8 cellular contexts compared by ENCODE assay signal in the genomic region with DNA sequence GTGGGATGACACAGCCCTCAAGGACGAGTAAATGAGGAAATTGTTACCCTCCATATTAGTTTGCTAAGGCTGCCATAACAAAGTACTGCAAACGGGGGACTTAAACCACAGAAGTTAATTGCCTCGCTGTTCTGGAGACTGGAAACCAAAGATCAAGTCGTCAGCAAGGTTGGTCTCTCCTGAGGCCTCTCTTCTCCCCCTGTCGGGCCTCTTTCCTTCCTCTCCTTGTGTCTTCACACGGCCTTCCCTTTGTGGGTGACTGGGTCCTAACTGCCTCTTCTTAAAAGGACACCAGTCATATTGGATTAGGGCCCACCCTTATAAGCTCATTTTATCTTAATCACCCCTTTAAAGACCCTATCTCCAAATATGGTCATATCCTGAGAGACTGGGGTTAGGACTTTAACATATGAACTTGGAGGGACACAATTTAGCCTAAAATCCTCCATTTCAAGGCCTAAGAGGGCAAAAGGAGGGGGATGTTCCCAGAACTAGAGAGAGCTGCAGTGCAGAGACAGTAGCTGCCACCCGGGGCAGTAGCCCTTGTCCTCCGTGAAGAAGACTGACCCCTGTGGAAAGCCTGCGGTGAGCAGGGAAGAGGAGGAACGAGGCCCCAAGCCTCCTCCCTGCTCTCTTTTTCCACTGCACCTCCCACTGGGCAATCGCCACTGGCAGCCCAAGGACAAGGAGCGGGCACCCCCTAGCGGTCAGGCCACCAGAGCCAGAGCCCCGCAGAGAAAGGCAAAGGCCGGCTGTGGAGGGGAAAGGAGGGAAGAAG. TPM values are rescaled to one million over a fixed set of nuclear protein-coding genes. Genes with fewer than 3 reads are reported as not detected.
DNase-seq lines count a peak whose midpoint lies in the region; ATAC-seq, FAIRE-seq and TF ChIP-seq lines count a peak whose summit lies in the region.

No MANE protein-coding gene starts in this region.

- intact Hi-C loops in GM12878 (cut with micrococcal nuclease; ENCODE audit: unreplicated experiment) (loop anchor here (1.0 to 5.0 kb wide), 4 partner anchors 53 to 1049 kb away; no protein-coding TSS in a partner anchor), spleen (cut with DNase I; ENCODE audit: low total_unique reads) (no loop called here)

- H3K4me1 ChIP-seq in HEK293 (ENCODE audit: control insufficient read depth, insufficient read depth, low read length), result peaks cover 3% of the 10 kb centered on the region; the same call in 1 of the 2 replicates
- H3K4me1 ChIP-seq in GM12878 (ENCODE audit: control insufficient read depth, insufficient read depth, low read length), result peaks cover 5% of the 10 kb centered on the region
- peaks cover 7% of the 10 kb centered on the region for H3K4me1 ChIP-seq in iPS-15b (ENCODE audit: control insufficient read depth, insufficient read depth, low read length)
- H3K4me1 ChIP-seq in spleen, result peaks cover 0 to 13% (median 10%) of the 10 kb centered on the region in 6 donors

- POLR2A ChIA-PET in HEK293 (lab: Yijun Ruan, JAX) (interaction anchor here (1.0 kb wide), 1 partner anchor 53 kb away, joined by 3 read pairs; the partner anchor contains the start of genes FASTKD3 and MTRR), GM12878 (lab: Charles Lee) (no interaction called here)

- H3K9me3 ChIP-seq in HEK293 (ENCODE audit: control insufficient read depth, insufficient read depth, low read depth, low read length) (no peaks in the 10 kb centered on the region), MG63 (no peaks in the 10 kb centered on the region), GM12878 (replicated peaks; ENCODE audit: control insufficient read depth, insufficient read depth, low read length) (no peaks in the 10 kb centered on the region; the same call in 2 of the 3 replicates), iPS-15b (ENCODE audit: control insufficient read depth, insufficient read depth, low read length) (no peaks in the 10 kb centered on the region), spleen (no peaks in the 10 kb centered on the region)

- TF ChIP-seq CTCF in GM12865 (IDR thresholded peaks at IDR 0.05; ENCODE audit: insufficient read depth, low read depth, low read length, missing control alignments), result peak; percentile 94
- TF ChIP-seq CTCF in HEK293 (tag by site-specific recombination; IDR thresholded peaks at IDR 0.05), result peak; percentile 95
- peak; percentile 97 to 99 (median 97) for TF ChIP-seq CTCF in GM12878 (IDR thresholded peaks at IDR 0.05 in 2 of 3, conservative IDR thresholded peaks at IDR 0.05 in 1 of 3; ENCODE audit: control insufficient read depth in 2 of 3, extremely low read depth in 1 of 3, insufficient read depth in 1 of 3, low read depth in 3 of 3, low read length in 3 of 3)
- TF ChIP-seq CTCF in spleen (IDR thresholded peaks at IDR 0.05 in 8 of 11, conservative IDR thresholded peaks at IDR 0.05 in 3 of 11), result peak; percentile 40 to 83 (median 70)

- RAD21 ChIA-PET in GM12878 (lab: Charles Lee; ENCODE audit: unreplicated experiment), result interaction anchor here (1.0 to 4.9 kb wide), 6 partner anchors 21 to 555 kb away, joined by 3 to 32 read pairs (median 5); no protein-coding TSS in a partner anchor

- no peak for TF ChIP-seq POLR2A in GM12878 (IDR thresholded peaks at IDR 0.05; ENCODE audit: low read depth, low read length)
- TF ChIP-seq POLR2A in spleen (IDR thresholded peaks at IDR 0.05), result no peak

- SMC1A ChIA-PET in GM12878 (lab: Charles Lee; ENCODE audit: uncharacterized antibody, unreplicated experiment), result interaction anchor here (0.6 to 2.1 kb wide), 8 partner anchors 9 to 555 kb away, joined by 3 to 8 read pairs (median 3); no protein-coding TSS in a partner anchor

- CTCF ChIA-PET in HEK293 (lab: Yijun Ruan, JAX) (interaction anchor here (0.6 to 5.2 kb wide), 46 partner anchors 9 to 1608 kb away, joined by 3 to 46 read pairs (median 4); partner anchors contain the start of gene CFAP90), GM12878 (lab: Yijun Ruan, JAX) (interaction anchor here (0.5 to 5.3 kb wide), 16 partner anchors 11 to 878 kb away, joined by 3 to 39 read pairs (median 5); no protein-coding TSS in a partner anchor)

- WGBS in GM12878 (ENCODE audit: insufficient coverage, insufficient replicate concordance, low lambda C conversion rate, missing lambda C conversion rate), result 7% methylated on average over 10 of the region's 15 CpGs
- WGBS in spleen, 5 donors, result 9 to 20% (median 10%) methylated on average over 10 to 15 of the region's 15 CpGs

- no peaks in the 10 kb centered on the region for H3K79me2 ChIP-seq in GM12878 (ENCODE audit: control insufficient read depth, insufficient read depth, low read length)

- H2AFZ ChIP-seq in GM12878 (ENCODE audit: control insufficient read depth, low read depth, low read length), result peak overlapping the region; percentile 83

- H3K27ac ChIP-seq in HEK293 (ENCODE audit: extremely low read depth, low read depth, low read length), result no peak overlapping the region
- H3K27ac ChIP-seq in GM12878 (ENCODE audit: control insufficient read depth, insufficient read depth), result no peak overlapping the region
- no peak overlapping the region for H3K27ac ChIP-seq in spleen

- H4K20me1 ChIP-seq in GM12878 (ENCODE audit: control insufficient read depth, insufficient read depth), result no peaks in the 10 kb centered on the region

- H3K4me3 ChIP-seq in GM12865 (ENCODE audit: low read depth, low read length) (no peak overlapping the region), HEK293 (ENCODE audit: low read depth, low read length) (no peak overlapping the region), MG63 (no peak overlapping the region), GM12878 (no peak overlapping the region), iPS-15b (ENCODE audit: low read depth, low read length) (peak overlapping the region; percentile 39), spleen (no peak overlapping the region)

- TF ChIP-seq EP300 in GM12878 (IDR thresholded peaks at IDR 0.05; ENCODE audit: borderline replicate concordance in 1 of 2, control insufficient read depth in 1 of 2, low read depth in 2 of 2, low read length in 2 of 2), result no peak

- in situ Hi-C loops in GM12878 (cut with MboI), result no loop called here

- FAIRE-seq in GM12878 (lab: Jason Lieb, UNC), result no peak

- peak; percentile 99 for ATAC-seq in GM12878

- peak; percentile 74 for DNase-seq in GM12865 (ENCODE audit: low read depth)
- DNase-seq in MG63, result peak; percentile 71
- peak; percentile 52 for DNase-seq in T-helper 9 cell
- peak; percentile 20 for DNase-seq in GM12878 (ENCODE audit: low read depth, low spot score)
- DNase-seq in spleen, result peak; percentile 90
- no peak for DNase-seq in NCI-H345 (lab: John Stamatoyannopoulos, UW)

- no peaks in the 10 kb centered on the region for H3K36me3 ChIP-seq in HEK293 (ENCODE audit: control insufficient read depth in 2 of 2, insufficient read depth in 1 of 2, low read length in 2 of 2)
- H3K36me3 ChIP-seq in MG63, result no peaks in the 10 kb centered on the region
- no peaks in the 10 kb centered on the region for H3K36me3 ChIP-seq in GM12878 (ENCODE audit: control insufficient read depth in 2 of 2, insufficient read depth in 2 of 2, low read length in 1 of 2)
- no peaks in the 10 kb centered on the region for H3K36me3 ChIP-seq in iPS-15b (ENCODE audit: control insufficient read depth, insufficient read depth, low read length)
- no peaks in the 10 kb centered on the region for H3K36me3 ChIP-seq in spleen

- no peak overlapping the region for H3K4me2 ChIP-seq in GM12878 (ENCODE audit: control insufficient read depth, insufficient read depth)

- TF ChIP-seq RAD21 in GM12878 (IDR thresholded peaks at IDR 0.05; ENCODE audit: insufficient read depth, low read depth, low read length), result peak; percentile 94

- H3K27me3 ChIP-seq in MG63, result peaks cover 10% of the 10 kb centered on the region; the same call in 1 of the 2 replicates
- no peaks in the 10 kb centered on the region; a peak in 1 of 4 replicates for H3K27me3 ChIP-seq in GM12878 (replicated peaks in 1 of 2; ENCODE audit: control insufficient read depth in 2 of 2, insufficient read depth in 2 of 2, low read length in 1 of 2)
- H3K27me3 ChIP-seq in iPS-15b (ENCODE audit: control insufficient read depth, insufficient read depth, low read length), result no peaks in the 10 kb centered on the region
- H3K27me3 ChIP-seq in spleen (replicated peaks in 1 of 7), result peaks cover 0 to 28% (median 6%) of the 10 kb centered on the region in 7 donors

- no TSS peak for BruUV-seq in GM12878 (replicated peaks; lab: Mats Ljungman, UMichigan)

- H3K9ac ChIP-seq in GM12878 (ENCODE audit: control insufficient read depth, insufficient read depth, low read length) (no peak overlapping the region), iPS-15b (ENCODE audit: low read depth, low read length) (no peak overlapping the region)

RNA-seq across cellular contexts. Expression of gene CFAP90, which starts 35.0 kb away (rescaled TPM):
- total RNA-seq in MG63 (2014; rRNA removed; shearing (Covaris generic); ENCODE audit: low replicate concordance), result not detected in 2 replicates
- not detected in 2 replicates for total RNA-seq in GM12878 (2013; cell fraction: nucleolus; rRNA removed)
- total RNA-seq in GM12878 (2014; rRNA removed) (not detected in 2 replicates), GM12878 (2014; rRNA removed; fragmentation: Illumina TruSeq; extraction: Trizol) (not detected in 2 replicates), GM12878 (2021) (not detected in 2 replicates), spleen (under 1 TPM in 1 of 7 donors, not detected in 6; 0.60 TPM)
- not detected for polyA plus RNA-seq in GM12878 (2011; ENCODE audit: low read depth)
- polyA plus RNA-seq in GM12878 (2011; rRNA removed) (not detected in 2 replicates), GM12878 (2014; fragmentation: Illumina TruSeq; extraction: Trizol) (not detected in 2 replicates), GM12878 (2014; fragmentation: Nextera tagmentation; extraction: Ambion mirVana) (not detected), GM12878 (2014; rRNA removed) (not detected in 2 replicates), GM12878 (2016; fragmentation: Nextera tagmentation; extraction: Ambion mirVana) (not detected), spleen (under 1 TPM in 2 of 3 donors, not detected in 1; 0.17 to 0.27 TPM)
- polyA plus RNA-seq in GM12878 (2011; cell fraction: cytosol; rRNA removed), result not detected in 2 replicates
- not detected in 2 replicates for polyA plus RNA-seq in GM12878 (2011; cell fraction: nucleus; rRNA removed)
- not detected in 2 replicates for polyA plus RNA-seq in GM12878 (2012)
- not detected in 2 replicates for polyA minus RNA-seq in GM12878 (2011; rRNA and poly(A)+ RNA removed)
- polyA minus RNA-seq in GM12878 (2011; cell fraction: cytosol; rRNA and poly(A)+ RNA removed), result not detected in 2 replicates
- polyA minus RNA-seq in GM12878 (2011; cell fraction: nucleus; rRNA and poly(A)+ RNA removed), result not detected in 2 replicates

RNA-seq across cellular contexts. Expression of gene FASTKD3, which starts 52.9 kb away (rescaled TPM):
- 16.0 and 42.9 TPM in 2 replicates for total RNA-seq in MG63 (2014; rRNA removed; shearing (Covaris generic); ENCODE audit: low replicate concordance)
- 35.2 and 43.6 TPM in 2 replicates for total RNA-seq in GM12878 (2013; cell fraction: nucleolus; rRNA removed)
- total RNA-seq in GM12878 (2014; rRNA removed) (14.1 and 19.3 TPM in 2 replicates), GM12878 (2014; rRNA removed; fragmentation: Illumina TruSeq; extraction: Trizol) (24.4 and 25.7 TPM in 2 replicates), GM12878 (2021) (11.9 and 12.1 TPM in 2 replicates), spleen (10 to 100 TPM in 3 of 7 donors, 1 to 10 TPM in 4; 8.6 to 19.1 (median 9.8) TPM)
- 11.1 TPM for polyA plus RNA-seq in GM12878 (2011; ENCODE audit: low read depth)
- polyA plus RNA-seq in GM12878 (2011; rRNA removed) (19.9 and 32.8 TPM in 2 replicates), GM12878 (2014; fragmentation: Illumina TruSeq; extraction: Trizol) (30.2 and 49.0 TPM in 2 replicates), GM12878 (2014; fragmentation: Nextera tagmentation; extraction: Ambion mirVana) (10 to 100 TPM; 42.6 to 59.6 TPM), GM12878 (2014; rRNA removed) (15.7 and 24.9 TPM in 2 replicates), GM12878 (2016; fragmentation: Nextera tagmentation; extraction: Ambion mirVana) (10 to 100 TPM; 24.3 to 27.7 TPM), spleen (10 to 100 TPM; 13.9 to 18.2 (median 16.8) TPM)
- 8.6 and 8.9 TPM in 2 replicates for polyA plus RNA-seq in GM12878 (2011; cell fraction: cytosol; rRNA removed)
- polyA plus RNA-seq in GM12878 (2011; cell fraction: nucleus; rRNA removed), result 23.0 and 26.3 TPM in 2 replicates
- polyA plus RNA-seq in GM12878 (2012), result 10.7 and 11.2 TPM in 2 replicates
- polyA minus RNA-seq in GM12878 (2011; rRNA and poly(A)+ RNA removed), result 9.1 and 9.4 TPM in 2 replicates
- 2.3 and 4.8 TPM in 2 replicates for polyA minus RNA-seq in GM12878 (2011; cell fraction: cytosol; rRNA and poly(A)+ RNA removed)
- polyA minus RNA-seq in GM12878 (2011; cell fraction: nucleus; rRNA and poly(A)+ RNA removed), result 11.4 and 14.8 TPM in 2 replicates

RNA-seq across cellular contexts. Expression of gene MTRR, which starts 53.0 kb away (rescaled TPM):
- 60.8 and 74.4 TPM in 2 replicates for total RNA-seq in MG63 (2014; rRNA removed; shearing (Covaris generic); ENCODE audit: low replicate concordance)
- 175 and 197 TPM in 2 replicates for total RNA-seq in GM12878 (2013; cell fraction: nucleolus; rRNA removed)
- total RNA-seq in GM12878 (2014; rRNA removed), result 32.5 and 46.3 TPM in 2 replicates
- 34.5 and 36.9 TPM in 2 replicates for total RNA-seq in GM12878 (2014; rRNA removed; fragmentation: Illumina TruSeq; extraction: Trizol)
- total RNA-seq in GM12878 (2021), result 44.7 and 47.9 TPM in 2 replicates
- 28.6 TPM for polyA plus RNA-seq in GM12878 (2011; ENCODE audit: low read depth)
- polyA plus RNA-seq in GM12878 (2011; rRNA removed), result 67.1 and 76.9 TPM in 2 replicates
- 46.2 and 59.2 TPM in 2 replicates for polyA plus RNA-seq in GM12878 (2011; cell fraction: cytosol; rRNA removed)
- 120 and 133 TPM in 2 replicates for polyA plus RNA-seq in GM12878 (2011; cell fraction: nucleus; rRNA removed)
- polyA plus RNA-seq in GM12878 (2012), result 23.6 and 26.3 TPM in 2 replicates
- 55.4 and 70.2 TPM in 2 replicates for polyA plus RNA-seq in GM12878 (2014; fragmentation: Illumina TruSeq; extraction: Trizol)
- polyA plus RNA-seq in GM12878 (2014; fragmentation: Nextera tagmentation; extraction: Ambion mirVana), result 10 to 100 TPM; 13.8 to 18.2 TPM
- polyA plus RNA-seq in GM12878 (2014; rRNA removed), result 38.3 and 39.7 TPM in 2 replicates
- polyA plus RNA-seq in GM12878 (2016; fragmentation: Nextera tagmentation; extraction: Ambion mirVana), result 10 to 100 TPM; 37.8 to 42.2 TPM
- polyA minus RNA-seq in GM12878 (2011; rRNA and poly(A)+ RNA removed), result 105 and 123 TPM in 2 replicates
- polyA minus RNA-seq in GM12878 (2011; cell fraction: cytosol; rRNA and poly(A)+ RNA removed), result 9.8 and 32.2 TPM in 2 replicates
- 118 and 159 TPM in 2 replicates for polyA minus RNA-seq in GM12878 (2011; cell fraction: nucleus; rRNA and poly(A)+ RNA removed)
- total RNA-seq in spleen, result 10 to 100 TPM; 41.4 to 66.3 (median 47.4) TPM
- 10 to 100 TPM; 13.8 to 21.2 (median 15.8) TPM for polyA plus RNA-seq in spleen
